ENCODE assay signal across 1 cellular context in genomic region chr3:64972793-64973192, GRCh38.
TF ChIP-seq lines count a peak whose summit lies in the region.

No MANE protein-coding gene starts in this region.

TF ChIP-seq in GM12878, 131 proteins besides CTCF, POLR2A, EP300 and RAD21 (continued from another document):
- no peak for TF ChIP-seq ATF3 (IDR thresholded peaks at IDR 0.05; ENCODE audit: borderline replicate concordance, extremely low read depth, low read depth, low read length)
- TF ChIP-seq, protein P1, sequence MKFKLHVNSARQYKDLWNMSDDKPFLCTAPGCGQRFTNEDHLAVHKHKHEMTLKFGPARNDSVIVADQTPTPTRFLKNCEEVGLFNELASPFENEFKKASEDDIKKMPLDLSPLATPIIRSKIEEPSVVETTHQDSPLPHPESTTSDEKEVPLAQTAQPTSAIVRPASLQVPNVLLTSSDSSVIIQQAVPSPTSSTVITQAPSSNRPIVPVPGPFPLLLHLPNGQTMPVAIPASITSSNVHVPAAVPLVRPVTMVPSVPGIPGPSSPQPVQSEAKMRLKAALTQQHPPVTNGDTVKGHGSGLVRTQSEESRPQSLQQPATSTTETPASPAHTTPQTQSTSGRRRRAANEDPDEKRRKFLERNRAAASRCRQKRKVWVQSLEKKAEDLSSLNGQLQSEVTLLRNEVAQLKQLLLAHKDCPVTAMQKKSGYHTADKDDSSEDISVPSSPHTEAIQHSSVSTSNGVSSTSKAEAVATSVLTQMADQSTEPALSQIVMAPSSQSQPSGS (IDR thresholded peaks at IDR 0.05; ENCODE audit: low read length), result no peak
- TF ChIP-seq CBFB (IDR thresholded peaks at IDR 0.05; ENCODE audit: low read depth), result peak; percentile 30; the same call in 1 of the 2 replicates
- no peak for TF ChIP-seq PRDM15 (CRISPR knock-in tag; IDR thresholded peaks at IDR 0.05)
- TF ChIP-seq HDAC6 (IDR thresholded peaks at IDR 0.05; ENCODE audit: unreplicated experiment), result no peak
- TF ChIP-seq BCL11A (IDR thresholded peaks at IDR 0.05; ENCODE audit: low read depth, low read length), result no peak
- no peak for TF ChIP-seq ZBED1 (IDR thresholded peaks at IDR 0.05; ENCODE audit: borderline replicate concordance)
- no peak for TF ChIP-seq RBBP5 (conservative IDR thresholded peaks at IDR 0.05)
- no peak for TF ChIP-seq MEF2A (IDR thresholded peaks at IDR 0.05; ENCODE audit: insufficient read depth, low read depth, low read length)
- TF ChIP-seq CHD4 (IDR thresholded peaks at IDR 0.05), result no peak
- TF ChIP-seq, protein P2, sequence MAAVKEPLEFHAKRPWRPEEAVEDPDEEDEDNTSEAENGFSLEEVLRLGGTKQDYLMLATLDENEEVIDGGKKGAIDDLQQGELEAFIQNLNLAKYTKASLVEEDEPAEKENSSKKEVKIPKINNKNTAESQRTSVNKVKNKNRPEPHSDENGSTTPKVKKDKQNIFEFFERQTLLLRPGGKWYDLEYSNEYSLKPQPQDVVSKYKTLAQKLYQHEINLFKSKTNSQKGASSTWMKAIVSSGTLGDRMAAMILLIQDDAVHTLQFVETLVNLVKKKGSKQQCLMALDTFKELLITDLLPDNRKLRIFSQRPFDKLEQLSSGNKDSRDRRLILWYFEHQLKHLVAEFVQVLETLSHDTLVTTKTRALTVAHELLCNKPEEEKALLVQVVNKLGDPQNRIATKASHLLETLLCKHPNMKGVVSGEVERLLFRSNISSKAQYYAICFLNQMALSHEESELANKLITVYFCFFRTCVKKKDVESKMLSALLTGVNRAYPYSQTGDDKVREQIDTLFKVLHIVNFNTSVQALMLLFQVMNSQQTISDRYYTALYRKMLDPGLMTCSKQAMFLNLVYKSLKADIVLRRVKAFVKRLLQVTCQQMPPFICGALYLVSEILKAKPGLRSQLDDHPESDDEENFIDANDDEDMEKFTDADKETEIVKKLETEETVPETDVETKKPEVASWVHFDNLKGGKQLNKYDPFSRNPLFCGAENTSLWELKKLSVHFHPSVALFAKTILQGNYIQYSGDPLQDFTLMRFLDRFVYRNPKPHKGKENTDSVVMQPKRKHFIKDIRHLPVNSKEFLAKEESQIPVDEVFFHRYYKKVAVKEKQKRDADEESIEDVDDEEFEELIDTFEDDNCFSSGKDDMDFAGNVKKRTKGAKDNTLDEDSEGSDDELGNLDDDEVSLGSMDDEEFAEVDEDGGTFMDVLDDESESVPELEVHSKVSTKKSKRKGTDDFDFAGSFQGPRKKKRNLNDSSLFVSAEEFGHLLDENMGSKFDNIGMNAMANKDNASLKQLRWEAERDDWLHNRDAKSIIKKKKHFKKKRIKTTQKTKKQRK (IDR thresholded peaks at IDR 0.05; ENCODE audit: low read depth, low read length), result no peak
- TF ChIP-seq HCFC1 (IDR thresholded peaks at IDR 0.05; ENCODE audit: low read length), result no peak
- peak; percentile 91 for TF ChIP-seq RUNX3 (IDR thresholded peaks at IDR 0.05; ENCODE audit: low read length)
- TF ChIP-seq TARDBP (IDR thresholded peaks at IDR 0.05; ENCODE audit: borderline replicate concordance), result no peak
- TF ChIP-seq POLR2AphosphoS5 (IDR thresholded peaks at IDR 0.05; ENCODE audit: low read length), result no peak
- no peak for TF ChIP-seq FOXM1 (IDR thresholded peaks at IDR 0.05; ENCODE audit: low read depth, low read length)
- no peak for TF ChIP-seq SUPT20H (IDR thresholded peaks at IDR 0.05; ENCODE audit: borderline replicate concordance, control insufficient read depth, low read depth, low read length)
- no peak for TF ChIP-seq STAT1 (conservative IDR thresholded peaks at IDR 0.05)
- peak; percentile 60 for TF ChIP-seq SPI1 (IDR thresholded peaks at IDR 0.05; ENCODE audit: borderline replicate concordance, insufficient read depth, low read depth, low read length)
- TF ChIP-seq IRF3 (IDR thresholded peaks at IDR 0.05), result no peak
- peak; percentile 75 for TF ChIP-seq NFIC (IDR thresholded peaks at IDR 0.05; ENCODE audit: low read depth, low read length)
- TF ChIP-seq POLR2AphosphoS2 (IDR thresholded peaks at IDR 0.05; ENCODE audit: low read depth, low read length), result no peak
- no peak for TF ChIP-seq MTA2 (IDR thresholded peaks at IDR 0.05; ENCODE audit: low read depth)
- no peak for TF ChIP-seq BRCA1 (IDR thresholded peaks at IDR 0.05; ENCODE audit: low read depth, low read length)
- TF ChIP-seq MEF2B (IDR thresholded peaks at IDR 0.05; ENCODE audit: partially characterized antibody, poor library complexity, severe bottlenecking), result no peak
- no peak for TF ChIP-seq ASH2L (IDR thresholded peaks at IDR 0.05; ENCODE audit: borderline replicate concordance, low read depth)
